ENCODE assay signal across 28 cellular contexts in the genomic region with DNA sequence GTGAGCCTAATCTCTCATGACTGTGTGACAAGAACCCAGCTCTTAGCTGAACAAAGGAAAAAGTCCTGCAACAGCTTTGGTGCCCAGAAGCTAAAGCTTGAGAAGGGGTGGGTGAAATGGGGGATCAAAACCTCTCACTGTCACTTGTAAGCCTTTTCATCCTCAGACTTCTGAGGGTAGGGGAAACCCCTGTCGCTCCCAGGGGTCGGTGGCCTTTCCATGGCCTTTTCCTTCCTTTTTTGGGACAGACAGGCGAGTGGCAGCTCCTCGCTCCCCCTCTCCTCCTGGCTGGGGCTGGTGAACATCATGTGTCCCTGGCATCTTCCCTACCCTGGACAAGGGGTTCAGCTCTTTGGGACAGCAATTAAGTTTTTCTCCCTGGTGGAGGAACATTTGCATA.
"Had no signal": no experiment of that assay in that cellular context is flagged by ENCODE, and none has a peak within 500 bp of the region (broad histone marks: within the 10 kb centered on the region; RNA-seq: fewer than 3 reads in every experiment).

No MANE protein-coding gene starts in this region.

- H3K9me3 ChIP-seq: esophagus squamous epithelium, prostate gland, sigmoid colon, suprapubic skin, transverse colon, upper lobe of right lung, uterus had no signal

- H3K36me3 ChIP-seq: esophagus squamous epithelium, prostate gland, sigmoid colon, suprapubic skin, transverse colon, upper lobe of right lung, uterus had no signal

- H3K27ac ChIP-seq: dorsolateral prefrontal cortex, esophagus squamous epithelium, prostate gland, sigmoid colon, suprapubic skin, transverse colon, upper lobe of right lung, uterus had no signal

- ATAC-seq: left lobe of liver; mucosa of descending colon; natural killer cell treated with Interleukin-12 subunit alpha and Interleukin-12 subunit beta and Interleukin-15 and Interleukin-18, amount 100 ng/mL, for 72 hours; right cardiac atrium; stimulated activated memory B cell treated with anti-CD40 and anti-IgM and Interleukin-4, amounts not matched to agents 10 μg/mL and 1 μg/mL and 100 μg/mL, for 72 hours; upper lobe of right lung had no signal

- DNase-seq: dorsolateral prefrontal cortex; effector CD8-positive, alpha-beta T cell; esophagus squamous epithelium; foreskin melanocyte; glutamatergic neuron; hypothalamus; kidney; mucosa of descending colon; naive B cell; nucleus accumbens; sigmoid colon; stimulated activated CD4-positive, alpha-beta T cell treated with anti-CD3 and anti-CD28 coated beads, Interleukin-4, amount 100 ng/mL, for 4 hours; transverse colon; upper lobe of right lung; uterus had no signal

- H3K4me3 Mint-ChIP-seq: memory B cell; mesothelial cell of epicardium; naive B cell; natural killer cell treated with Interleukin-12 subunit alpha and Interleukin-12 subunit beta and Interleukin-15 and Interleukin-18, amount 100 ng/mL, for 72 hours; neural crest cell; stimulated activated memory B cell treated with anti-CD40 and anti-IgM and Interleukin-4, amounts not matched to agents 10 μg/mL and 1 μg/mL and 100 μg/mL, for 72 hours; stimulated activated naive CD8-positive, alpha-beta T cell treated with anti-CD3 and anti-CD28 coated beads, Interleukin-15, Interleukin-2, amounts not matched to agents 100 ng/mL and 50 ng/mL, for 24 hours had no signal

- H3K27me3 ChIP-seq: esophagus squamous epithelium, suprapubic skin, transverse colon, upper lobe of right lung, uterus had no signal

- H3K27ac Mint-ChIP-seq: memory B cell; naive B cell; natural killer cell treated with Interleukin-12 subunit alpha and Interleukin-12 subunit beta and Interleukin-15 and Interleukin-18, amount 100 ng/mL, for 72 hours; stimulated activated memory B cell treated with anti-CD40 and anti-IgM and Interleukin-4, amounts not matched to agents 10 μg/mL and 1 μg/mL and 100 μg/mL, for 72 hours; stimulated activated naive CD8-positive, alpha-beta T cell treated with anti-CD3 and anti-CD28 coated beads, Interleukin-15, Interleukin-2, amounts not matched to agents 100 ng/mL and 50 ng/mL, for 24 hours had no signal

- H3K4me3 ChIP-seq: dorsolateral prefrontal cortex, esophagus squamous epithelium, lung, mucosa of descending colon, prostate gland, sigmoid colon, suprapubic skin, transverse colon, upper lobe of right lung, uterus had no signal

- H3K36me3 Mint-ChIP-seq: memory B cell; mesothelial cell of epicardium; naive B cell; natural killer cell treated with Interleukin-12 subunit alpha and Interleukin-12 subunit beta and Interleukin-15 and Interleukin-18, amount 100 ng/mL, for 72 hours; stimulated activated memory B cell treated with anti-CD40 and anti-IgM and Interleukin-4, amounts not matched to agents 10 μg/mL and 1 μg/mL and 100 μg/mL, for 72 hours had no signal

- H3K27me3 Mint-ChIP-seq: memory B cell; naive B cell; natural killer cell treated with Interleukin-12 subunit alpha and Interleukin-12 subunit beta and Interleukin-15 and Interleukin-18, amount 100 ng/mL, for 72 hours; stimulated activated memory B cell treated with anti-CD40 and anti-IgM and Interleukin-4, amounts not matched to agents 10 μg/mL and 1 μg/mL and 100 μg/mL, for 72 hours; stimulated activated naive CD8-positive, alpha-beta T cell treated with anti-CD3 and anti-CD28 coated beads, Interleukin-15, Interleukin-2, amounts not matched to agents 100 ng/mL and 50 ng/mL, for 24 hours had no signal

- H3K9me3 Mint-ChIP-seq: memory B cell; neural crest cell; stimulated activated memory B cell treated with anti-CD40 and anti-IgM and Interleukin-4, amounts not matched to agents 10 μg/mL and 1 μg/mL and 100 μg/mL, for 72 hours; stimulated activated naive CD8-positive, alpha-beta T cell treated with anti-CD3 and anti-CD28 coated beads, Interleukin-15, Interleukin-2, amounts not matched to agents 100 ng/mL and 50 ng/mL, for 24 hours had no signal

- H3K4me1 ChIP-seq: esophagus squamous epithelium, prostate gland, sigmoid colon, suprapubic skin, transverse colon, upper lobe of right lung, uterus had no signal

- H3K4me1 Mint-ChIP-seq: memory B cell; naive B cell; stimulated activated memory B cell treated with anti-CD40 and anti-IgM and Interleukin-4, amounts not matched to agents 10 μg/mL and 1 μg/mL and 100 μg/mL, for 72 hours had no signal

- FAIRE-seq: colon, endothelial cell of umbilical vein, kidney had no signal
